Comparison of ENCODE assay signal across 24 cellular contexts in the genomic region with DNA sequence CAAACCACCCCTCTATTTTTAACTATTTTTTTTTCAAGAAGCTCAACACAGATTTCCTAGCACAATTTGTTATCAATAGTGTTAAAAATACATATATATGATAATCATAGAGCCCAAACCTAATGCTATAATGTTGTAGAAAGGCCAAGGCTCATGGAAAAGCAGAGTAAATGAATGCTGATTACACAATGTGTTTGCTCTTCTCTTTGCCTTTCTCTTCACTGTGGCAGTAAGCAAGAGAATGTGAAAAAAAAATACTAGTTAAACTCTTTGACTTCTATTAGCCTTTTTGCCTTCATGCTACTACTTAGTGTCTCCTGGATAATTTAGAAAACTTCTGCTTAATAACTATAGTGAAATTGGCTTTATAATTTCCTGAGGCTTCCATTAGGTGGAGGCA.
"Had no signal": no experiment of that assay in that cellular context is flagged by ENCODE, and none has a peak within 500 bp of the region (broad histone marks: within the 10 kb centered on the region; RNA-seq: fewer than 3 reads in every experiment).

No MANE protein-coding gene starts in this region.

- H3K27me3 Mint-ChIP-seq: stimulated activated naive CD8-positive, alpha-beta T cell treated with anti-CD3 and anti-CD28 coated beads, Interleukin-15, amount 100 ng/mL, for 72 hours had no signal

- H3K27me3 ChIP-seq: breast epithelium, foreskin keratinocyte, right atrium auricular region, suprapubic skin, transverse colon, vagina had no signal

- H3K27ac ChIP-seq: breast epithelium, coronary artery, foreskin keratinocyte, prostate gland, right atrium auricular region, skin epidermis, suprapubic skin, transverse colon, vagina had no signal

- H3K4me1 ChIP-seq: breast epithelium, foreskin keratinocyte, prostate gland, right atrium auricular region, suprapubic skin, transverse colon, vagina had no signal

- H3K9me3 ChIP-seq: breast epithelium, prostate gland, right atrium auricular region, suprapubic skin, transverse colon, vagina had no signal

- H3K9me3 Mint-ChIP-seq: mesothelial cell of epicardium, nephron had no signal

- H3K36me3 Mint-ChIP-seq: mesothelial cell of epicardium had no signal

- DNase-seq: activated CD4-positive, CD25-positive, alpha-beta regulatory T cell treated with anti-CD3 and anti-CD28 coated beads, Interleukin-2, amount 50 U/mL, for 72 hours; activated effector memory CD4-positive, alpha-beta T cell treated with anti-CD3 and anti-CD28 coated beads, Interleukin-2, amount 50 U/mL, for 16 hours; activated naive CD4-positive, alpha-beta T cell treated with anti-CD3 and anti-CD28 coated beads, Interleukin-2, amount 50 U/mL, for 16 hours; activated T-cell treated with anti-CD3 and anti-CD28 coated beads, Interleukin-2, amount 50 U/mL, for 72 hours; foreskin keratinocyte; glutamatergic neuron; hypothalamus; islet precursor cell; left colon; stimulated activated CD4-positive, alpha-beta T cell treated with anti-CD3 and anti-CD28 coated beads, Interleukin-15, amount 100 ng/mL, for 24 hours; stimulated activated CD4-positive, alpha-beta T cell treated with anti-CD3 and anti-CD28 coated beads, Interleukin-2, amount 100 ng/mL, for 48 hours; stimulated activated naive CD8-positive, alpha-beta T cell treated with anti-CD3 and anti-CD28 coated beads, Interleukin-15, amount 100 ng/mL, for 72 hours; transverse colon had no signal

- H3K4me3 ChIP-seq: breast epithelium, coronary artery, lung, prostate gland, right atrium auricular region, skin epidermis, suprapubic skin, transverse colon, vagina had no signal

- H3K27ac Mint-ChIP-seq: activated T-cell treated with anti-CD3 and anti-CD28 coated beads, Interleukin-2, amount 50 U/mL, for 72 hours; mesothelial cell of epicardium; nephron; stimulated activated naive CD8-positive, alpha-beta T cell treated with anti-CD3 and anti-CD28 coated beads, Interleukin-15, amount 100 ng/mL, for 72 hours had no signal

- ATAC-seq: activated T-cell treated with anti-CD3 and anti-CD28 coated beads, Interleukin-2, amount 50 U/mL, for 72 hours; foreskin keratinocyte; left colon; stimulated activated naive CD8-positive, alpha-beta T cell treated with anti-CD3 and anti-CD28 coated beads, Interleukin-15, amount 100 ng/mL, for 72 hours had no signal

- FAIRE-seq: astrocyte had no signal

- H3K4me1 Mint-ChIP-seq: nephron; stimulated activated naive CD8-positive, alpha-beta T cell treated with anti-CD3 and anti-CD28 coated beads, Interleukin-15, amount 100 ng/mL, for 72 hours had no signal

- H3K4me3 Mint-ChIP-seq: activated T-cell treated with anti-CD3 and anti-CD28 coated beads, Interleukin-2, amount 50 U/mL, for 72 hours; mesothelial cell of epicardium; nephron; stimulated activated naive CD8-positive, alpha-beta T cell treated with anti-CD3 and anti-CD28 coated beads, Interleukin-15, amount 100 ng/mL, for 72 hours had no signal

- H3K36me3 ChIP-seq: breast epithelium, prostate gland, right atrium auricular region, suprapubic skin, transverse colon, vagina had no signal
